In the genomic region with DNA sequence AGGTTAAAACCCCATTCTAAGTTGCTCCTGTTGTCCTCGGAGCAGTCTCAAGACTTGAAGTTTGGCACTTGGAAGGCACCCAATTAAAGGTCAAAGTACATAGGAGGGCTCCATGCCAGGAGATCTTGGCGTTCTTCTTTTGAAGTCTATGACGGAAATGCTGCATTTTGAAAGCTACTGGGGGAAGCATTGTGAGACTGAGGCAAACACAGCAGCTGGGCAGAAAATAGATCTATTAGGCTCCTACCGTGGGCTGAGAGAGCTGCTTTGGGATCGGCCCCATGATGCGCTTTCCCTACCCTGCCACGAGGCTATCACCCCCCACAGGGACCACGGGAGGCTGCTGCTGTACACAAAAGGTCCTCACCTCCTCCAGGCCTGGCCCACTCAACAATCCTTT, we compare ENCODE assay signal across 17 cellular contexts. TPM values are rescaled to one million over a fixed set of nuclear protein-coding genes. Genes with fewer than 3 reads are reported as not detected.
A peak's percentile ranks its signal among the peaks of the same experiment; 100 is the strongest.
DNase-seq lines count a peak whose midpoint lies in the region; TF ChIP-seq lines count a peak whose summit lies in the region.
"Had no signal": no experiment of that assay in that cellular context is flagged by ENCODE, and none has a peak within 500 bp of the region (broad histone marks: within the 10 kb centered on the region; RNA-seq: fewer than 3 reads in every experiment).

No MANE protein-coding gene starts in this region.

- no peak overlapping the region for H3K4me3 Mint-ChIP-seq in MCF 10A (ENCODE audit: unreplicated experiment)
- H3K4me3 Mint-ChIP-seq: activated CD4-positive, alpha-beta T cell treated with anti-CD3 and anti-CD28 coated beads, Interleukin-2, amount 10 ng/mL, durations not matched to agents 24 days and 14 days; activated naive CD8-positive, alpha-beta T cell treated with anti-CD3 and anti-CD28 coated beads, Interleukin-2, amount 10 ng/mL, durations not matched to agents 7 days and 5 days; CD4-positive, alpha-beta T cell had no signal

- H2AFZ ChIP-seq in mammary epithelial cell (ENCODE audit: low read depth, low read length): no peak overlapping the region

- no peaks in the 10 kb centered on the region for H3K27me3 Mint-ChIP-seq in MCF 10A (ENCODE audit: insufficient read depth, unreplicated experiment)

- no peaks in the 10 kb centered on the region for H3K36me3 Mint-ChIP-seq in MCF 10A (ENCODE audit: insufficient read depth, unreplicated experiment)
- H3K36me3 Mint-ChIP-seq: activated naive CD8-positive, alpha-beta T cell treated with anti-CD3 and anti-CD28 coated beads, Interleukin-2, amount 10 ng/mL, durations not matched to agents 7 days and 5 days had no signal

- BruUV-seq in MCF 10A (replicated peaks; lab: Mats Ljungman, UMichigan): no TSS peak
- BruUV-seq in mammary epithelial cell (replicated peaks; lab: Mats Ljungman, UMichigan): no TSS peak

- TF ChIP-seq CTCF in MCF 10A (IDR thresholded peaks at IDR 0.05; ENCODE audit: unreplicated experiment) (no peak), mammary epithelial cell (conservative IDR thresholded peaks at IDR 0.05 in 1 of 2, IDR thresholded peaks at IDR 0.05 in 1 of 2; ENCODE audit: extremely low read depth in 1 of 2, insufficient read depth in 1 of 2, low read depth in 1 of 2, low read length in 2 of 2) (no peak), dorsolateral prefrontal cortex (IDR thresholded peaks at IDR 0.05 in 54 of 56, conservative IDR thresholded peaks at IDR 0.05 in 2 of 56; ENCODE audit: low read depth in 1 of 56, partially characterized antibody in 56 of 56) (no peak), thyroid gland (IDR thresholded peaks at IDR 0.05) (no peak), sigmoid colon (IDR thresholded peaks at IDR 0.05) (no peak)

- H3K36me3 ChIP-seq in mammary epithelial cell (ENCODE audit: insufficient read depth, low read length) (no peaks in the 10 kb centered on the region), thyroid gland (no peaks in the 10 kb centered on the region), sigmoid colon (no peaks in the 10 kb centered on the region)

- H3K4me1 ChIP-seq in mammary epithelial cell (ENCODE audit: insufficient read depth, low read length) (no peaks in the 10 kb centered on the region), thyroid gland (peaks cover 15 to 20% of the 10 kb centered on the region in 2 donors), sigmoid colon (no peaks in the 10 kb centered on the region)

- dilution Hi-C loops in mammary epithelial cell (cut with HindIII; ENCODE audit: low sequenced_read_pairs): no loop called here

- H3K4me1 Mint-ChIP-seq in MCF 10A (ENCODE audit: insufficient read depth, unreplicated experiment): peaks cover 23% of the 10 kb centered on the region

- H3K27ac ChIP-seq in mammary epithelial cell (ENCODE audit: insufficient read depth, low read depth, low read length) (no peak overlapping the region), dorsolateral prefrontal cortex (peak overlapping the region in 37 of 59 donors; percentile 15 to 73 (median 52)), thyroid gland (peak overlapping the region in 2 of 3 donors; percentile 2 to 40), sigmoid colon (no peak overlapping the region)

- in situ Hi-C loops in mammary epithelial cell (cut with MboI; ENCODE audit: low sequenced_read_pairs in 2 of 2): no loop called here

- intact Hi-C loops in MCF 10A (cut with micrococcal nuclease): no loop called here
- intact Hi-C loops in mammary epithelial cell (cut with micrococcal nuclease): no loop called here
- intact Hi-C loops in dorsolateral prefrontal cortex (cut with DNase I): no loop called here
- intact Hi-C loops in thyroid gland (cut with DNase I): no loop called here
- intact Hi-C loops in sigmoid colon (cut with DNase I): no loop called here

- H4K20me1 ChIP-seq in mammary epithelial cell (ENCODE audit: insufficient read depth, low read length): no peaks in the 10 kb centered on the region

- TF ChIP-seq POLR2A in thyroid gland (IDR thresholded peaks at IDR 0.05): no peak
- TF ChIP-seq POLR2A in sigmoid colon (IDR thresholded peaks at IDR 0.05): no peak

- H3K27ac Mint-ChIP-seq in MCF 10A (ENCODE audit: low read depth, unreplicated experiment): peak overlapping the region; percentile 20
- H3K27ac Mint-ChIP-seq: activated CD4-positive, alpha-beta T cell treated with anti-CD3 and anti-CD28 coated beads, Interleukin-2, amount 10 ng/mL, durations not matched to agents 24 days and 14 days; activated naive CD8-positive, alpha-beta T cell treated with anti-CD3 and anti-CD28 coated beads, Interleukin-2, amount 10 ng/mL, durations not matched to agents 7 days and 5 days; CD4-positive, alpha-beta T cell had no signal

- TF ChIP-seq EP300 in sigmoid colon (IDR thresholded peaks at IDR 0.05): no peak

- 68% methylated on average over 7 of the region's 8 CpGs for WGBS in mammary epithelial cell (ENCODE audit: low coverage, missing lambda C conversion rate)
- WGBS in thyroid gland, 2 donors: 23 to 28% methylated on average over 8 of the region's 8 CpGs
- 14 to 61% methylated on average over 8 of the region's 8 CpGs for WGBS in sigmoid colon, 2 donors

- H3K9ac ChIP-seq in mammary epithelial cell (ENCODE audit: insufficient read depth, low read length): no peak overlapping the region

- H3K27me3 ChIP-seq in mammary epithelial cell (ENCODE audit: insufficient read depth, low read length) (no peaks in the 10 kb centered on the region), dorsolateral prefrontal cortex (peaks cover 0 to 12% (median 0%) of the 10 kb centered on the region in 45 donors), thyroid gland (no peaks in the 10 kb centered on the region), sigmoid colon (no peaks in the 10 kb centered on the region)

- POLR2A ChIA-PET in MCF 10A (lab: Yijun Ruan, JAX): interaction anchor here (1.0 kb wide), 1 partner anchor 66 kb away, joined by 4 read pairs; no protein-coding TSS in a partner anchor

- CTCF ChIA-PET in MCF 10A (lab: Yijun Ruan, JAX) (no interaction called here), mammary epithelial cell (lab: Charles Lee; ENCODE audit: low non-redundant PET) (no interaction called here)

- DNase-seq in MCF 10A (ENCODE audit: unreplicated experiment) (peak; percentile 44), mammary epithelial cell (no peak), dorsolateral prefrontal cortex (no peak), medulla oblongata (ENCODE audit: extremely low spot score) (peak; percentile 63), thyroid gland (peak; percentile 69 to 74), sigmoid colon (no peak), cerebellum (ENCODE audit: low spot score) (no peak), NCI-H2107 (lab: John Stamatoyannopoulos, UW) (no peak)
- DNase-seq: activated CD4-positive, alpha-beta T cell treated with anti-CD3 and anti-CD28 coated beads, Interleukin-2, amount 10 ng/mL, durations not matched to agents 24 days and 14 days; activated naive CD8-positive, alpha-beta T cell treated with anti-CD3 and anti-CD28 coated beads, Interleukin-2, amount 10 ng/mL, durations not matched to agents 7 days and 5 days; CD4-positive, alpha-beta T cell; cortex of kidney; MV-4-11; NK-92 treated with Interleukin-12 subunit alpha and Interleukin-12 subunit beta, amount 100 ng/mL, for 24 hours; SIG-M5; stimulated activated CD4-positive, alpha-beta T cell treated with anti-CD3 and anti-CD28 coated beads, Interleukin-15, amount 100 ng/mL, for 24 hours; T-helper 9 cell had no signal

- H3K9me3 ChIP-seq in mammary epithelial cell (replicated peaks; ENCODE audit: insufficient read depth, low read length) (no peaks in the 10 kb centered on the region), thyroid gland (no peaks in the 10 kb centered on the region), sigmoid colon (no peaks in the 10 kb centered on the region)

- no peaks in the 10 kb centered on the region for H3K9me3 Mint-ChIP-seq in MCF 10A (ENCODE audit: unreplicated experiment)
- H3K9me3 Mint-ChIP-seq: activated naive CD8-positive, alpha-beta T cell treated with anti-CD3 and anti-CD28 coated beads, Interleukin-2, amount 10 ng/mL, durations not matched to agents 7 days and 5 days; CD4-positive, alpha-beta T cell had no signal

- H3K79me2 ChIP-seq in mammary epithelial cell (ENCODE audit: insufficient read depth, low read length): peaks cover 36% of the 10 kb centered on the region

- H3K4me2 ChIP-seq in mammary epithelial cell (ENCODE audit: insufficient read depth, low read depth, low read length): no peak overlapping the region

- no peak overlapping the region for H3K4me3 ChIP-seq in mammary epithelial cell (replicated peaks in 1 of 3; ENCODE audit: insufficient read depth in 1 of 3, low read depth in 2 of 3, low read length in 3 of 3)
- H3K4me3 ChIP-seq in dorsolateral prefrontal cortex: peak overlapping the region in 1 of 59 donors; percentile 19
- no peak overlapping the region for H3K4me3 ChIP-seq in thyroid gland (replicated peaks in 1 of 3)
- H3K4me3 ChIP-seq in sigmoid colon: no peak overlapping the region

RNA-seq across cellular contexts. Expression of a gene that starts 20.0 kb away (rescaled TPM):
- total RNA-seq in MCF 10A (2022) (7.1 and 8.4 TPM in 2 replicates), mammary epithelial cell (1 to 10 TPM; 3.8 to 7.7 TPM), dorsolateral prefrontal cortex (10 to 100 TPM in 119 of 120 experiments, 1 to 10 TPM in 1; 7.1 to 36.5 (median 21.1) TPM), thyroid gland (1 to 10 TPM; 1.2 to 3.9 (median 2.6) TPM), sigmoid colon (1 to 10 TPM; 1.1 to 3.0 (median 1.2) TPM), cerebellum (29.0 TPM)
- polyA plus RNA-seq in mammary epithelial cell (2.4 TPM), sigmoid colon (under 1 TPM; under 0.01 to 0.90 (median 0.23) TPM)
- polyA minus RNA-seq in mammary epithelial cell: 11.8 TPM
- total RNA-seq: CD4-positive, alpha-beta T cell had no signal

Comparison
In these comparisons a context has a peak if more than half of its experiments do, and no peak if none do; other contexts are left out.
1. DNase-seq: peak in MCF 10A (single experiment), medulla oblongata (single experiment) and thyroid gland (2 of 2); none in mammary epithelial cell (single experiment), dorsolateral prefrontal cortex (0 of 10), sigmoid colon (single experiment), cerebellum (single experiment) and NCI-H2107 (single experiment).
2. H3K27ac ChIP-seq: peak in dorsolateral prefrontal cortex (37 of 59) and thyroid gland (2 of 3); none in mammary epithelial cell (single experiment) and sigmoid colon (0 of 4).